ENCODE assay signal across 7 cellular contexts in genomic region chr15:100918690-100919480, GRCh38. TPM values are rescaled to one million over a fixed set of nuclear protein-coding genes. Genes with fewer than 3 reads are reported as not detected.
DNase-seq lines count a peak whose midpoint lies in the region; ATAC-seq and TF ChIP-seq lines count a peak whose summit lies in the region.

TSS of gene LRRK1 (plus strand) at chr15:100919357. CDS start at chr15:100924633, 5,276 bp downstream.

- no peaks in the 10 kb centered on the region for H3K36me3 Mint-ChIP-seq in stimulated activated naive CD8-positive, alpha-beta T cell treated with anti-CD3 and anti-CD28 coated beads, Interleukin-15, Interleukin-2, amounts not matched to agents 100 ng/mL and 50 ng/mL, for 24 hours (ENCODE audit: low read depth)

- H3K4me3 Mint-ChIP-seq in stimulated activated naive CD8-positive, alpha-beta T cell treated with anti-CD3 and anti-CD28 coated beads, Interleukin-15, Interleukin-2, amounts not matched to agents 100 ng/mL and 50 ng/mL, for 24 hours = peak within 1 kb of the TSS; percentile 75

- no peaks in the 10 kb centered on the region for H3K27me3 ChIP-seq in OCI-LY1 (ENCODE audit: insufficient read depth, low read length)
- H3K27me3 ChIP-seq in mammary epithelial cell (ENCODE audit: insufficient read depth, low read length) = no peaks in the 10 kb centered on the region

- peaks cover 54% of the 10 kb centered on the region for H3K27me3 Mint-ChIP-seq in stimulated activated naive CD8-positive, alpha-beta T cell treated with anti-CD3 and anti-CD28 coated beads, Interleukin-15, Interleukin-2, amounts not matched to agents 100 ng/mL and 50 ng/mL, for 24 hours

- peak; percentile 23 for ATAC-seq in HG02571 (IDR thresholded peaks at IDR 0.05; ENCODE audit: unreplicated experiment)

- H3K4me2 ChIP-seq in OCI-LY1 (ENCODE audit: low read length) (peak within 1 kb of the TSS; percentile 78), mammary epithelial cell (ENCODE audit: insufficient read depth, low read depth, low read length) (peak within 1 kb of the TSS; percentile 95)

- CTCF ChIA-PET in mammary epithelial cell (lab: Charles Lee; ENCODE audit: low non-redundant PET) = interaction anchor here (0.7 to 2.7 kb wide), 4 partner anchors 88 to 1510 kb away, joined by 3 to 24 read pairs (median 8); no protein-coding TSS in a partner anchor

- H3K9me2 ChIP-seq in OCI-LY1 (ENCODE audit: low read depth, low read length) = no peaks in the 10 kb centered on the region

- in situ Hi-C loops in mammary epithelial cell (cut with MboI; ENCODE audit: low sequenced_read_pairs in 2 of 2) = loop anchor here (5.0 to 25.0 kb wide), 3 partner anchors 86 to 343 kb away; partner anchors contain the start of gene CHSY1 (in 1 of the 2)

- H4K20me1 ChIP-seq in OCI-LY1 (ENCODE audit: insufficient read depth, low read length) (no peaks in the 10 kb centered on the region), mammary epithelial cell (ENCODE audit: insufficient read depth, low read length) (no peaks in the 10 kb centered on the region)

- H3K4me1 Mint-ChIP-seq in stimulated activated naive CD8-positive, alpha-beta T cell treated with anti-CD3 and anti-CD28 coated beads, Interleukin-15, Interleukin-2, amounts not matched to agents 100 ng/mL and 50 ng/mL, for 24 hours (ENCODE audit: low read depth) = peaks cover 35% of the 10 kb centered on the region

- no TSS peak for BruUV-seq in mammary epithelial cell (replicated peaks; lab: Mats Ljungman, UMichigan)

- H3K9me3 Mint-ChIP-seq in stimulated activated naive CD8-positive, alpha-beta T cell treated with anti-CD3 and anti-CD28 coated beads, Interleukin-15, Interleukin-2, amounts not matched to agents 100 ng/mL and 50 ng/mL, for 24 hours = no peaks in the 10 kb centered on the region

- H3K79me2 ChIP-seq in OCI-LY1 (ENCODE audit: insufficient read depth, low read length) = peaks cover 27% of the 10 kb centered on the region
- peaks cover 60% of the 10 kb centered on the region for H3K79me2 ChIP-seq in mammary epithelial cell (ENCODE audit: insufficient read depth, low read length)

- dilution Hi-C loops in mammary epithelial cell (cut with HindIII; ENCODE audit: low sequenced_read_pairs) = no loop called here

- H3K27ac ChIP-seq in OCI-LY1 (ENCODE audit: low read depth, low read length, poor library complexity, severe bottlenecking) = peak within 1 kb of the TSS; percentile 93
- peak within 1 kb of the TSS; percentile 48 for H3K27ac ChIP-seq in mammary epithelial cell (ENCODE audit: insufficient read depth, low read depth, low read length)

- WGBS in mammary epithelial cell (ENCODE audit: low coverage, missing lambda C conversion rate) = 4% methylated on average over 22 of the region's 87 CpGs

- H3F3A ChIP-seq in OCI-LY1 (ENCODE audit: insufficient read depth, low read length) = 0 out of 2 replicates have a peak, but pooled peaks cover 4% of the 10 kb centered on the region

- no peak within 1 kb of the TSS for H3K27ac Mint-ChIP-seq in stimulated activated naive CD8-positive, alpha-beta T cell treated with anti-CD3 and anti-CD28 coated beads, Interleukin-15, Interleukin-2, amounts not matched to agents 100 ng/mL and 50 ng/mL, for 24 hours

- peak within 1 kb of the TSS; percentile 66 for H3K4me3 ChIP-seq in GM12864 (ENCODE audit: low read depth, low read length)
- H3K4me3 ChIP-seq in OCI-LY1 (ENCODE audit: low read depth, low read length, poor library complexity, severe bottlenecking) = peak within 1 kb of the TSS; percentile 88
- peak within 1 kb of the TSS; percentile 64 to 72 (median 67) for H3K4me3 ChIP-seq in mammary epithelial cell (replicated peaks in 1 of 3; ENCODE audit: insufficient read depth in 1 of 3, low read depth in 2 of 3, low read length in 3 of 3)

- H3K36me3 ChIP-seq in OCI-LY1 (ENCODE audit: insufficient read depth, low read length) (peaks cover 54% of the 10 kb centered on the region), mammary epithelial cell (ENCODE audit: insufficient read depth, low read length) (peaks cover 27% of the 10 kb centered on the region)

- TF ChIP-seq CTCF in GM12864 (IDR thresholded peaks at IDR 0.05; ENCODE audit: low read depth, low read length, missing control alignments) (no peak), OCI-LY1 (IDR thresholded peaks at IDR 0.05; ENCODE audit: low read length) (no peak), mammary epithelial cell (conservative IDR thresholded peaks at IDR 0.05 in 1 of 2, IDR thresholded peaks at IDR 0.05 in 1 of 2; ENCODE audit: extremely low read depth in 1 of 2, insufficient read depth in 1 of 2, low read depth in 1 of 2, low read length in 2 of 2) (no peak)

- H2AFZ ChIP-seq in OCI-LY1 (ENCODE audit: low read length) = peak within 1 kb of the TSS; percentile 6; the same call in 1 of the 2 replicates
- peak within 1 kb of the TSS; percentile 89 for H2AFZ ChIP-seq in mammary epithelial cell (ENCODE audit: low read depth, low read length)

- no peaks in the 10 kb centered on the region; the same call in 1 of the 2 replicates for H3K9me3 ChIP-seq in OCI-LY1 (ENCODE audit: low read length)
- no peaks in the 10 kb centered on the region for H3K9me3 ChIP-seq in mammary epithelial cell (replicated peaks; ENCODE audit: insufficient read depth, low read length)

- intact Hi-C loops in mammary epithelial cell (cut with micrococcal nuclease) = loop anchor here (1.0 to 5.0 kb wide), 3 partner anchors 46 to 338 kb away; no protein-coding TSS in a partner anchor

- H3K4me1 ChIP-seq in OCI-LY1 (ENCODE audit: insufficient read depth, low read length, severe bottlenecking) (peaks cover 54% of the 10 kb centered on the region), mammary epithelial cell (ENCODE audit: insufficient read depth, low read length) (peaks cover 39% of the 10 kb centered on the region)

- H3K9ac ChIP-seq in OCI-LY1 (ENCODE audit: low read length) (peak within 1 kb of the TSS; percentile 92), mammary epithelial cell (ENCODE audit: insufficient read depth, low read length) (peak within 1 kb of the TSS; percentile 81)

- DNase-seq in GM12864 (ENCODE audit: low read depth) (no peak), mammary epithelial cell (peak; percentile 60), kidney glomerular epithelial cell (lab: John Stamatoyannopoulos, UW) (peak; percentile 20), DMS114 treated with DMSO at 0.1 percent for 48 hours (lab: John Stamatoyannopoulos, UW; ENCODE audit: unreplicated experiment) (no peak)

RNA-seq across cellular contexts. Expression of gene LRRK1, which starts in this region (rescaled TPM):
- 10 to 100 TPM; 11.8 to 24.0 TPM for total RNA-seq in mammary epithelial cell
- polyA plus RNA-seq in mammary epithelial cell = 7.7 TPM
- polyA minus RNA-seq in mammary epithelial cell = 16.7 TPM

Comparison
In these comparisons a context has a peak if more than half of its experiments do, and no peak if none do; other contexts are left out.
1. DNase-seq: peak in mammary epithelial cell (single experiment) and kidney glomerular epithelial cell (single experiment); none in GM12864 (single experiment) and DMS114 treated with DMSO at 0.1 percent for 48 hours (single experiment).
2. Peak in every context shown above with its lines, with median percentiles within 50 percentile points of each other: H3K4me3 ChIP-seq.